11 cellular contexts compared by ENCODE assay signal in genomic region chr10:102611514-102612095, GRCh38. TPM values are rescaled to one million over a fixed set of nuclear protein-coding genes. Genes with fewer than 3 reads are reported as not detected.
DNase-seq lines count a peak whose midpoint lies in the region; ATAC-seq and TF ChIP-seq lines count a peak whose summit lies in the region.
"Had no signal": no experiment of that assay in that cellular context is flagged by ENCODE, and none has a peak within 500 bp of the region (broad histone marks: within the 10 kb centered on the region; RNA-seq: fewer than 3 reads in every experiment).

No MANE protein-coding gene starts in this region.

- H3K9me3 Mint-ChIP-seq in HFFc6: no peaks in the 10 kb centered on the region
- H3K9me3 Mint-ChIP-seq in activated naive CD8-positive, alpha-beta T cell treated with anti-CD3 and anti-CD28 coated beads, Interleukin-2, amount 10 ng/mL, durations not matched to agents 7 days and 5 days: no peaks in the 10 kb centered on the region
- H3K9me3 Mint-ChIP-seq: stimulated activated naive B cell treated with anti-CD40 and anti-IgM and Interleukin-4, amounts not matched to agents 10 μg/mL and 1 μg/mL and 100 μg/mL, for 72 hours had no signal

- H3K9ac ChIP-seq in stomach smooth muscle (ENCODE audit: low read length in 2 of 2): no peak overlapping the region

- DNase-seq in HFFc6 (peak; percentile 54), islet precursor cell (peak; percentile 43), adrenal gland (no peak), AG08395 (ENCODE audit: low spot score) (no peak)
- no peak for DNase-seq in activated naive CD8-positive, alpha-beta T cell treated with anti-CD3 and anti-CD28 coated beads, Interleukin-2, amount 10 ng/mL, durations not matched to agents 7 days and 5 days
- DNase-seq: NCI-H1436; NK-92 treated with Interleukin-12 subunit alpha and Interleukin-12 subunit beta, amount 100 ng/mL, for 24 hours; stimulated activated naive B cell treated with anti-CD40 and anti-IgM and Interleukin-4, amounts not matched to agents 10 μg/mL and 1 μg/mL and 100 μg/mL, for 72 hours had no signal

- POLR2A ChIA-PET in activated naive CD8-positive, alpha-beta T cell treated with anti-CD3 and anti-CD28 coated beads, Interleukin-2, amount 10 ng/mL, durations not matched to agents 7 days and 5 days (lab: Charles Lee): interaction anchor here (0.7 to 1.4 kb wide), 4 partner anchors 24 to 58 kb away, joined by 3 to 6 read pairs (median 3); no protein-coding TSS in a partner anchor

- intact Hi-C loops in adrenal gland (cut with DNase I): no loop called here

- no peak overlapping the region for H3K4me3 Mint-ChIP-seq in HFFc6
- no peak overlapping the region for H3K4me3 Mint-ChIP-seq in activated naive CD8-positive, alpha-beta T cell treated with anti-CD3 and anti-CD28 coated beads, Interleukin-2, amount 10 ng/mL, durations not matched to agents 7 days and 5 days
- H3K4me3 Mint-ChIP-seq: stimulated activated naive B cell treated with anti-CD40 and anti-IgM and Interleukin-4, amounts not matched to agents 10 μg/mL and 1 μg/mL and 100 μg/mL, for 72 hours had no signal

- no peak for TF ChIP-seq POLR2A in adrenal gland (IDR thresholded peaks at IDR 0.05)

- peaks cover 0 to 3% of the 10 kb centered on the region in 2 donors for H3K36me3 ChIP-seq in stomach smooth muscle (ENCODE audit: control insufficient read depth in 2 of 2, insufficient read depth in 2 of 2, low read length in 2 of 2)
- H3K36me3 ChIP-seq in adrenal gland (replicated peaks in 1 of 2): peaks cover 0 to 24% of the 10 kb centered on the region in 2 donors

- H3K27me3 Mint-ChIP-seq in HFFc6 (ENCODE audit: insufficient read depth): peaks cover 2% of the 10 kb centered on the region; the same call in 1 of the 2 replicates
- H3K27me3 Mint-ChIP-seq in activated naive CD8-positive, alpha-beta T cell treated with anti-CD3 and anti-CD28 coated beads, Interleukin-2, amount 10 ng/mL, durations not matched to agents 7 days and 5 days: no peaks in the 10 kb centered on the region
- H3K27me3 Mint-ChIP-seq: stimulated activated naive B cell treated with anti-CD40 and anti-IgM and Interleukin-4, amounts not matched to agents 10 μg/mL and 1 μg/mL and 100 μg/mL, for 72 hours had no signal

- H3K27ac Mint-ChIP-seq in HFFc6: peak overlapping the region; percentile 74
- H3K27ac Mint-ChIP-seq in activated naive CD8-positive, alpha-beta T cell treated with anti-CD3 and anti-CD28 coated beads, Interleukin-2, amount 10 ng/mL, durations not matched to agents 7 days and 5 days: peak overlapping the region; percentile 44
- H3K27ac Mint-ChIP-seq: stimulated activated naive B cell treated with anti-CD40 and anti-IgM and Interleukin-4, amounts not matched to agents 10 μg/mL and 1 μg/mL and 100 μg/mL, for 72 hours had no signal

- no peaks in the 10 kb centered on the region for H3K9me3 ChIP-seq in stomach smooth muscle (ENCODE audit: control insufficient read depth in 2 of 2, low read length in 2 of 2)
- no peaks in the 10 kb centered on the region for H3K9me3 ChIP-seq in adrenal gland (replicated peaks in 1 of 3)

- no peak for ATAC-seq in activated naive CD8-positive, alpha-beta T cell treated with anti-CD3 and anti-CD28 coated beads, Interleukin-2, amount 10 ng/mL, durations not matched to agents 7 days and 5 days (ENCODE audit: low read depth)
- ATAC-seq in GM19467 (IDR thresholded peaks at IDR 0.05; ENCODE audit: unreplicated experiment): no peak
- ATAC-seq: stimulated activated naive B cell treated with anti-CD40 and anti-IgM and Interleukin-4, amounts not matched to agents 10 μg/mL and 1 μg/mL and 100 μg/mL, for 72 hours had no signal

- H3K27me3 ChIP-seq in stomach smooth muscle (ENCODE audit: control insufficient read depth in 1 of 2, insufficient read depth in 2 of 2, low read length in 2 of 2) (no peaks in the 10 kb centered on the region), adrenal gland (no peaks in the 10 kb centered on the region)

- TF ChIP-seq CTCF in HFFc6 (IDR thresholded peaks at IDR 0.05) (no peak), adrenal gland (IDR thresholded peaks at IDR 0.05) (no peak)

- peaks cover 39% of the 10 kb centered on the region for H3K4me1 Mint-ChIP-seq in HFFc6 (ENCODE audit: low read depth)
- H3K4me1 Mint-ChIP-seq in activated naive CD8-positive, alpha-beta T cell treated with anti-CD3 and anti-CD28 coated beads, Interleukin-2, amount 10 ng/mL, durations not matched to agents 7 days and 5 days: peaks cover 28% of the 10 kb centered on the region

- H3K4me1 ChIP-seq in stomach smooth muscle (ENCODE audit: control insufficient read depth, insufficient read depth, low read length) (peaks cover 53% of the 10 kb centered on the region), adrenal gland (replicated peaks in 1 of 2) (peaks cover 10 to 21% of the 10 kb centered on the region in 2 donors)

- H3K4me3 ChIP-seq in stomach smooth muscle (ENCODE audit: low read length in 2 of 2): no peak overlapping the region
- H3K4me3 ChIP-seq in adrenal gland: no peak overlapping the region
- H3K4me3 ChIP-seq: coronary artery had no signal

- peaks cover 3% of the 10 kb centered on the region; the same call in 1 of the 2 replicates for H3K36me3 Mint-ChIP-seq in HFFc6 (ENCODE audit: low read depth)
- H3K36me3 Mint-ChIP-seq in activated naive CD8-positive, alpha-beta T cell treated with anti-CD3 and anti-CD28 coated beads, Interleukin-2, amount 10 ng/mL, durations not matched to agents 7 days and 5 days: no peaks in the 10 kb centered on the region

- 54 to 63% (median 58%) methylated on average over 4 of the region's 4 CpGs for WGBS in adrenal gland, 4 donors

- peak overlapping the region; percentile 66 for H3K27ac ChIP-seq in stomach smooth muscle (ENCODE audit: low read length)
- H3K27ac ChIP-seq in adrenal gland: peak overlapping the region in 2 of 5 donors; percentile 28 to 50

RNA-seq across cellular contexts. Expression of gene TRIM8, which starts 32.7 kb away (rescaled TPM):
- total RNA-seq in HFFc6 (2021; fragmentation: NEBNext Ultra II Directional; extraction: Animal tissue kit (Norgen Biotek cat#: 25700)): 100 to 1,000 TPM; 123 to 148 (median 135) TPM
- total RNA-seq in activated naive CD8-positive, alpha-beta T cell treated with anti-CD3 and anti-CD28 coated beads, Interleukin-2, amount 10 ng/mL, durations not matched to agents 7 days and 5 days: 10 to 100 TPM; 54.7 to 55.1 TPM
- 100 to 1,000 TPM in 7 of 8 donors, 10 to 100 TPM in 1; 73.1 to 175 (median 138) TPM for total RNA-seq in adrenal gland
- 10 to 100 TPM; 45.0 to 57.6 (median 53.0) TPM for polyA plus RNA-seq in adrenal gland

Comparison
In these comparisons a context has a peak if more than half of its experiments do, and no peak if none do; other contexts are left out.
1. DNase-seq: peak in HFFc6 (single experiment) and islet precursor cell (single experiment); none in activated naive CD8-positive, alpha-beta T cell treated with anti-CD3 and anti-CD28 coated beads, Interleukin-2, amount 10 ng/mL, durations not matched to agents 7 days and 5 days (single experiment), adrenal gland (0 of 7) and AG08395 (single experiment).